Comparison of ENCODE assay signal across 9 cellular contexts in genomic region chr17:72338847-72339790, GRCh38.
DNase-seq lines count a peak whose midpoint lies in the region; ATAC-seq and TF ChIP-seq lines count a peak whose summit lies in the region.
"Had no signal": no experiment of that assay in that cellular context is flagged by ENCODE, and none has a peak within 500 bp of the region (broad histone marks: within the 10 kb centered on the region; RNA-seq: fewer than 3 reads in every experiment).

No MANE protein-coding gene starts in this region.

- no peak overlapping the region for H3K27ac Mint-ChIP-seq in CD4-positive, alpha-beta memory T cell

- H3K4me1 Mint-ChIP-seq in CD4-positive, alpha-beta memory T cell: no peaks in the 10 kb centered on the region

- CTCF ChIA-PET in CD4-positive, alpha-beta memory T cell (lab: Charles Lee; ENCODE audit: partially characterized antibody): no interaction called here

- no peak overlapping the region for H3K27ac ChIP-seq in lower lobe of right lung
- H3K27ac ChIP-seq in CD4-positive, alpha-beta memory T cell (ENCODE audit: low read depth, low read length): no peak overlapping the region

- no peaks in the 10 kb centered on the region for H3K36me3 Mint-ChIP-seq in CD4-positive, alpha-beta memory T cell

- H3K36me3 ChIP-seq in MG63 (no peaks in the 10 kb centered on the region), lower lobe of right lung (no peaks in the 10 kb centered on the region)
- no peaks in the 10 kb centered on the region for H3K36me3 ChIP-seq in CD4-positive, alpha-beta memory T cell (ENCODE audit: insufficient read depth, low read length)

- H3K4me1 ChIP-seq in lower lobe of right lung: peaks cover 13% of the 10 kb centered on the region
- H3K4me1 ChIP-seq in CD4-positive, alpha-beta memory T cell (ENCODE audit: insufficient read depth, low read length): no peaks in the 10 kb centered on the region

- H3K4me3 ChIP-seq in MG63: no peak overlapping the region
- no peak overlapping the region for H3K4me3 ChIP-seq in lower lobe of right lung
- no peak overlapping the region for H3K4me3 ChIP-seq in CD4-positive, alpha-beta memory T cell (ENCODE audit: low read length in 2 of 2)

- no peaks in the 10 kb centered on the region; the same call in 1 of the 2 replicates for H3K9me3 ChIP-seq in MG63
- no peaks in the 10 kb centered on the region for H3K9me3 ChIP-seq in lower lobe of right lung
- H3K9me3 ChIP-seq in CD4-positive, alpha-beta memory T cell (ENCODE audit: control insufficient read depth in 1 of 2, low read length in 2 of 2): no peaks in the 10 kb centered on the region

- H3K27me3 ChIP-seq in MG63 (no peaks in the 10 kb centered on the region), lower lobe of right lung (ENCODE audit: low read depth) (peaks cover 27% of the 10 kb centered on the region)
- H3K27me3 ChIP-seq in CD4-positive, alpha-beta memory T cell (ENCODE audit: insufficient read depth, low read length): no peaks in the 10 kb centered on the region

- DNase-seq in AG08396 (ENCODE audit: low spot score): peak; percentile 86
- DNase-seq in MG63: peak; percentile 89
- peak; percentile 86 for DNase-seq in dermis blood vessel endothelial cell
- DNase-seq in lower lobe of right lung: no peak
- no peak for DNase-seq in CD4-positive, alpha-beta memory T cell
- no peak for DNase-seq in NCI-H187 (lab: John Stamatoyannopoulos, UW)
- DNase-seq in stimulated activated CD4-positive, alpha-beta T cell treated with anti-CD3 and anti-CD28 coated beads, Interleukin-4, amount 100 ng/mL, for 4 hours: no peak
- DNase-seq: NCI-H1417 had no signal

- no peak for TF ChIP-seq CTCF in lower lobe of right lung (IDR thresholded peaks at IDR 0.05)

- intact Hi-C loops in lower lobe of right lung (cut with DNase I): no loop called here
- intact Hi-C loops in CD4-positive, alpha-beta memory T cell (cut with micrococcal nuclease): no loop called here

- POLR2A ChIA-PET in CD4-positive, alpha-beta memory T cell (lab: Charles Lee; ENCODE audit: partially characterized antibody): no interaction called here

- no peak overlapping the region for H3K4me3 Mint-ChIP-seq in CD4-positive, alpha-beta memory T cell

- peaks cover 7 to 8% of the 10 kb centered on the region in 2 donors for H3K27me3 Mint-ChIP-seq in CD4-positive, alpha-beta memory T cell

- H3K9me3 Mint-ChIP-seq in CD4-positive, alpha-beta memory T cell: peaks cover 0 to 4% (median under 1%) of the 10 kb centered on the region in 8 donors

- ATAC-seq in lower lobe of right lung: peak; percentile 43 to 51
- no peak for ATAC-seq in HG02981 (IDR thresholded peaks at IDR 0.05; ENCODE audit: unreplicated experiment)

Comparison
In these comparisons a context has a peak if more than half of its experiments do, and no peak if none do; other contexts are left out.
1. DNase-seq: peak in AG08396 (single experiment), MG63 (single experiment) and dermis blood vessel endothelial cell (single experiment); none in lower lobe of right lung (single experiment), CD4-positive, alpha-beta memory T cell (0 of 5), NCI-H187 (0 of 2) and stimulated activated CD4-positive, alpha-beta T cell treated with anti-CD3 and anti-CD28 coated beads, Interleukin-4, amount 100 ng/mL, for 4 hours (0 of 2).